In the genomic region with DNA sequence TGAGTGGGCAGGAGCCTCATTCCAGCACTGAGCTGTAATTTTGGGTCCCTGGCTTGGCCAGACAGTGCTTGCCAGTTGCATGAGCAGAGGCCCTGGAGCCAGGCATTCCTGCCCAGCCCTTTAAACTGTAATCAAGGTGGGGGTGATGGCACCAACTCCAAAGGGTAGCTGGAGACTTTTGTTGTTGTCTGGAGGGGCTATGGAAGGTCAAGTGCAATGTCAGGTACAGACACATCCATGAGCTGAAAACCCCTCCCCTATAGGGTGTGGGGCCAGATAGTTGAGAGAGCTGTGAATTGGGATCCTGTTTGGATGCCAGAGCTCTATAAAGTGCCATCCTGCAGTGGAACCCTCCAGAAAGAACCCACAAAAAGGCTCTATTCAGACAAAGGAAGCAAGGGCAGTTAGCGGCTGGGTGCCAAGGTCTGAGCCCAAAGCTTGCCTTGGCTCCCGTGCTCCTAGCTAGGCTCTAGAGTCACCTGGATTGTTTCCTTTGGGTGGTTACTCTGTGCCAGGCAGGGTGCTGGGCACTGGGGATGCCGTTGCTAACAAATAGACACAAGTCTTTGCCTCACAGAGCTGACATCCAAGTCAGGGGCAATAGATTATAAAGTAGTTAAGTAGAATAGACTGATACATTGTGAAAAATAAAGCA, we compare ENCODE assay signal across 26 cellular contexts.
"Had no signal": no experiment of that assay in that cellular context is flagged by ENCODE, and none has a peak within 500 bp of the region (broad histone marks: within the 10 kb centered on the region; RNA-seq: fewer than 3 reads in every experiment).

No MANE protein-coding gene starts in this region.

- H3K9me3 Mint-ChIP-seq: activated B cell treated with CpG ODN at 0.5 μM for 24 hours; activated CD4-positive, alpha-beta memory T cell treated with anti-CD3 and anti-CD28 coated beads, Interleukin-2, amount 10 ng/mL, durations not matched to agents 7 days and 5 days; activated T-cell treated with anti-CD3 and anti-CD28 coated beads, Interleukin-2, amount 50 U/mL, for 4 hours; activated T-helper 17 cell treated with anti-CD3 and anti-CD28 coated beads, Interleukin-2, amount 50 U/mL, for 72 hours; effector memory CD8-positive, alpha-beta T cell had no signal

- H3K27ac Mint-ChIP-seq: activated B cell treated with CpG ODN at 0.5 μM for 24 hours; activated CD4-positive, alpha-beta memory T cell treated with anti-CD3 and anti-CD28 coated beads, Interleukin-2, amount 10 ng/mL, durations not matched to agents 7 days and 5 days; activated naive CD8-positive, alpha-beta T cell; activated T-helper 17 cell treated with anti-CD3 and anti-CD28 coated beads, Interleukin-2, amount 50 U/mL, for 72 hours; effector memory CD8-positive, alpha-beta T cell had no signal

- H3K27me3 Mint-ChIP-seq: activated B cell treated with CpG ODN at 0.5 μM for 24 hours; activated CD4-positive, alpha-beta memory T cell treated with anti-CD3 and anti-CD28 coated beads, Interleukin-2, amount 10 ng/mL, durations not matched to agents 7 days and 5 days; activated naive CD8-positive, alpha-beta T cell had no signal

- DNase-seq: activated B cell treated with CpG ODN at 0.5 μM for 24 hours; activated CD4-positive, alpha-beta memory T cell treated with anti-CD3 and anti-CD28 coated beads, Interleukin-2, amount 10 ng/mL, durations not matched to agents 7 days and 5 days; activated CD4-positive, alpha-beta T cell treated with anti-CD3 and anti-CD28 coated beads for 48 hours; activated CD8-positive, alpha-beta memory T cell treated with anti-CD3 and anti-CD28 coated beads for 24 hours; activated effector memory CD4-positive, alpha-beta T cell treated with Interleukin-2 at 50 U/mL for 16 hours; activated gamma-delta T cell treated with Interleukin-2 at 50 U/mL for 16 hours; activated naive CD4-positive, alpha-beta T cell treated with anti-CD3 and anti-CD28 coated beads, Interleukin-2, amount 50 U/mL, for 16 hours; activated naive CD4-positive, alpha-beta T cell treated with Interleukin-2 at 50 U/mL for 16 hours; activated T-cell treated with anti-CD3 and anti-CD28 coated beads, Interleukin-2, amount 50 U/mL, for 4 hours; amniotic stem cell; anterior cingulate cortex; caudate nucleus; cortex of kidney; dermis blood vessel endothelial cell; effector CD4-positive, alpha-beta T cell; effector memory CD8-positive, alpha-beta T cell; erythroblast; esophagus squamous epithelium; foreskin melanocyte; heart right ventricle; T-helper 2 cell; WERI-Rb-1 had no signal

- H3K36me3 Mint-ChIP-seq: activated naive CD8-positive, alpha-beta T cell had no signal

- ATAC-seq: activated CD4-positive, CD25-positive, alpha-beta regulatory T cell treated with anti-CD3 and anti-CD28 coated beads, Interleukin-2, amount 50 U/mL, for 24 hours; activated T-cell treated with anti-CD3 and anti-CD28 coated beads, Interleukin-2, amount 50 U/mL, for 4 hours; activated T-helper 17 cell treated with anti-CD3 and anti-CD28 coated beads, Interleukin-2, amount 50 U/mL, for 72 hours; effector memory CD8-positive, alpha-beta T cell; gastroesophageal sphincter; heart right ventricle had no signal

- H3K4me1 Mint-ChIP-seq: activated B cell treated with CpG ODN at 0.5 μM for 24 hours; activated CD4-positive, alpha-beta memory T cell treated with anti-CD3 and anti-CD28 coated beads, Interleukin-2, amount 10 ng/mL, durations not matched to agents 7 days and 5 days; activated T-helper 17 cell treated with anti-CD3 and anti-CD28 coated beads, Interleukin-2, amount 50 U/mL, for 72 hours had no signal

- H3K4me3 Mint-ChIP-seq: activated B cell treated with CpG ODN at 0.5 μM for 24 hours; activated CD4-positive, alpha-beta memory T cell treated with anti-CD3 and anti-CD28 coated beads, Interleukin-2, amount 10 ng/mL, durations not matched to agents 7 days and 5 days; activated naive CD8-positive, alpha-beta T cell; activated T-cell treated with anti-CD3 and anti-CD28 coated beads, Interleukin-2, amount 50 U/mL, for 4 hours; activated T-helper 17 cell treated with anti-CD3 and anti-CD28 coated beads, Interleukin-2, amount 50 U/mL, for 72 hours; effector memory CD8-positive, alpha-beta T cell had no signal
